ENCODE assay signal across 1 cellular context in the genomic region with DNA sequence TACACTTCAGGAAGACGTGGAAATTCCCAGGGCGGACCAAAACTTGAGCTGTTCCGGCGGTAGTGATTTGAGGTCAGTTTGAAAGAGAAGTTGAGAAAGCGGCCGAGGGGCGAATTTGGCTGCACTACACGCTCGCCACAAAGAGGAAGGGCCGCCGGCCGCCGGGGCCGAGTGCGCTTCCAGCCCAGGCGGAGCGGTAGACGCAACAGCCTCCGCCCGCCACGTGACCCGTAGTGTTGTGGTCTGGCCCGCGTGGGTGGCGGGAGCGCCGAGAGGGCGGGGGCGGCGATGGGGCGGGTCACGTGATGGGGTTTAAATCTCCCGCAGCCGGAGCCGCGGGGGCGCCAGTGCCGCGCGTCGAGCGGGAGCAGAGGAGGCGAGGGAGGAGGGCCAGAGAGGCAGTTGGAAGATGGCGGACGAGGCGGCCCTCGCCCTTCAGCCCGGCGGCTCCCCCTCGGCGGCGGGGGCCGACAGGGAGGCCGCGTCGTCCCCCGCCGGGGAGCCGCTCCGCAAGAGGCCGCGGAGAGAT.
TF ChIP-seq lines count a peak whose summit lies in the region.

SIRT1 (plus strand) TSS at position 344 of the 529 bp plus-strand sequence; CDS start at position 410, 66 bp downstream.

TF ChIP-seq in WTC11, 78 proteins besides CTCF, POLR2A, EP300 and RAD21 (continued from another document and continues in another):
- TF ChIP-seq ARID4B (CRISPR knock-in tag; IDR thresholded peaks at IDR 0.05; ENCODE audit: borderline replicate concordance), result peak; percentile 61; the same call in 1 of the 2 replicates
- TF ChIP-seq, protein P1, sequence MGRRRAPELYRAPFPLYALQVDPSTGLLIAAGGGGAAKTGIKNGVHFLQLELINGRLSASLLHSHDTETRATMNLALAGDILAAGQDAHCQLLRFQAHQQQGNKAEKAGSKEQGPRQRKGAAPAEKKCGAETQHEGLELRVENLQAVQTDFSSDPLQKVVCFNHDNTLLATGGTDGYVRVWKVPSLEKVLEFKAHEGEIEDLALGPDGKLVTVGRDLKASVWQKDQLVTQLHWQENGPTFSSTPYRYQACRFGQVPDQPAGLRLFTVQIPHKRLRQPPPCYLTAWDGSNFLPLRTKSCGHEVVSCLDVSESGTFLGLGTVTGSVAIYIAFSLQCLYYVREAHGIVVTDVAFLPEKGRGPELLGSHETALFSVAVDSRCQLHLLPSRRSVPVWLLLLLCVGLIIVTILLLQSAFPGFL (CRISPR knock-in tag; IDR thresholded peaks at IDR 0.05; ENCODE audit: borderline replicate concordance), result no peak
- TF ChIP-seq ZNF396 (CRISPR knock-in tag; IDR thresholded peaks at IDR 0.05; ENCODE audit: borderline replicate concordance), result no peak
- peak; percentile 80 for TF ChIP-seq FOXP4 (CRISPR knock-in tag; IDR thresholded peaks at IDR 0.05)
- peak; percentile 51; the same call in 1 of the 2 replicates for TF ChIP-seq FOXP1 (CRISPR knock-in tag; IDR thresholded peaks at IDR 0.05; ENCODE audit: borderline replicate concordance)
- no peak for TF ChIP-seq GTF2I (CRISPR knock-in tag; conservative IDR thresholded peaks at IDR 0.05)
- TF ChIP-seq, protein P2, sequence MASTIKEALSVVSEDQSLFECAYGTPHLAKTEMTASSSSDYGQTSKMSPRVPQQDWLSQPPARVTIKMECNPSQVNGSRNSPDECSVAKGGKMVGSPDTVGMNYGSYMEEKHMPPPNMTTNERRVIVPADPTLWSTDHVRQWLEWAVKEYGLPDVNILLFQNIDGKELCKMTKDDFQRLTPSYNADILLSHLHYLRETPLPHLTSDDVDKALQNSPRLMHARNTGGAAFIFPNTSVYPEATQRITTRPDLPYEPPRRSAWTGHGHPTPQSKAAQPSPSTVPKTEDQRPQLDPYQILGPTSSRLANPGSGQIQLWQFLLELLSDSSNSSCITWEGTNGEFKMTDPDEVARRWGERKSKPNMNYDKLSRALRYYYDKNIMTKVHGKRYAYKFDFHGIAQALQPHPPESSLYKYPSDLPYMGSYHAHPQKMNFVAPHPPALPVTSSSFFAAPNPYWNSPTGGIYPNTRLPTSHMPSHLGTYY (CRISPR knock-in tag; IDR thresholded peaks at IDR 0.05), result no peak
- no peak for TF ChIP-seq SMAD4 (CRISPR knock-in tag; IDR thresholded peaks at IDR 0.05)
- TF ChIP-seq ZNF317 (CRISPR knock-in tag; IDR thresholded peaks at IDR 0.05; ENCODE audit: borderline replicate concordance, low read depth), result no peak
- TF ChIP-seq CREM (CRISPR knock-in tag; IDR thresholded peaks at IDR 0.05), result 0 out of 2 replicates have a peak, but pooled peaks have one; percentile 45
- TF ChIP-seq CBFB (CRISPR knock-in tag; IDR thresholded peaks at IDR 0.05; ENCODE audit: low read depth), result peak; percentile 47; the same call in 1 of the 2 replicates
- no peak for TF ChIP-seq ZNF416 (CRISPR knock-in tag; IDR thresholded peaks at IDR 0.05)
- no peak for TF ChIP-seq RELA (CRISPR knock-in tag; IDR thresholded peaks at IDR 0.05; ENCODE audit: borderline replicate concordance)
- TF ChIP-seq GABPB1 (CRISPR knock-in tag; IDR thresholded peaks at IDR 0.05), result peak; percentile 90
- no peak for TF ChIP-seq ZNF219 (CRISPR knock-in tag; IDR thresholded peaks at IDR 0.05; ENCODE audit: borderline replicate concordance)
- no peak for TF ChIP-seq KAT7 (CRISPR knock-in tag; IDR thresholded peaks at IDR 0.05; ENCODE audit: borderline replicate concordance)
- TF ChIP-seq FOXK1 (CRISPR knock-in tag; IDR thresholded peaks at IDR 0.05), result peak; percentile 100
- TF ChIP-seq, protein P3, sequence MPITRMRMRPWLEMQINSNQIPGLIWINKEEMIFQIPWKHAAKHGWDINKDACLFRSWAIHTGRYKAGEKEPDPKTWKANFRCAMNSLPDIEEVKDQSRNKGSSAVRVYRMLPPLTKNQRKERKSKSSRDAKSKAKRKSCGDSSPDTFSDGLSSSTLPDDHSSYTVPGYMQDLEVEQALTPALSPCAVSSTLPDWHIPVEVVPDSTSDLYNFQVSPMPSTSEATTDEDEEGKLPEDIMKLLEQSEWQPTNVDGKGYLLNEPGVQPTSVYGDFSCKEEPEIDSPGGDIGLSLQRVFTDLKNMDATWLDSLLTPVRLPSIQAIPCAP (CRISPR knock-in tag; IDR thresholded peaks at IDR 0.05), result no peak
- no peak for TF ChIP-seq NFATC4 (CRISPR knock-in tag; IDR thresholded peaks at IDR 0.05)
- TF ChIP-seq, protein P4, sequence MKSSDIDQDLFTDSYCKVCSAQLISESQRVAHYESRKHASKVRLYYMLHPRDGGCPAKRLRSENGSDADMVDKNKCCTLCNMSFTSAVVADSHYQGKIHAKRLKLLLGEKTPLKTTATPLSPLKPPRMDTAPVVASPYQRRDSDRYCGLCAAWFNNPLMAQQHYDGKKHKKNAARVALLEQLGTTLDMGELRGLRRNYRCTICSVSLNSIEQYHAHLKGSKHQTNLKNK (CRISPR knock-in tag; IDR thresholded peaks at IDR 0.05), result no peak
- TF ChIP-seq GRHL2 (CRISPR knock-in tag; IDR thresholded peaks at IDR 0.05; ENCODE audit: insufficient replicate concordance, severe bottlenecking), result no peak
- TF ChIP-seq, protein P5, sequence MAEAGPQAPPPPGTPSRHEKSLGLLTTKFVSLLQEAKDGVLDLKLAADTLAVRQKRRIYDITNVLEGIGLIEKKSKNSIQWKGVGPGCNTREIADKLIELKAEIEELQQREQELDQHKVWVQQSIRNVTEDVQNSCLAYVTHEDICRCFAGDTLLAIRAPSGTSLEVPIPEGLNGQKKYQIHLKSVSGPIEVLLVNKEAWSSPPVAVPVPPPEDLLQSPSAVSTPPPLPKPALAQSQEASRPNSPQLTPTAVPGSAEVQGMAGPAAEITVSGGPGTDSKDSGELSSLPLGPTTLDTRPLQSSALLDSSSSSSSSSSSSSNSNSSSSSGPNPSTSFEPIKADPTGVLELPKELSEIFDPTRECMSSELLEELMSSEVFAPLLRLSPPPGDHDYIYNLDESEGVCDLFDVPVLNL (CRISPR knock-in tag; IDR thresholded peaks at IDR 0.05; ENCODE audit: borderline replicate concordance, low read depth), result no peak
- no peak for TF ChIP-seq SOX15 (CRISPR knock-in tag; IDR thresholded peaks at IDR 0.05)
- TF ChIP-seq, protein P6, sequence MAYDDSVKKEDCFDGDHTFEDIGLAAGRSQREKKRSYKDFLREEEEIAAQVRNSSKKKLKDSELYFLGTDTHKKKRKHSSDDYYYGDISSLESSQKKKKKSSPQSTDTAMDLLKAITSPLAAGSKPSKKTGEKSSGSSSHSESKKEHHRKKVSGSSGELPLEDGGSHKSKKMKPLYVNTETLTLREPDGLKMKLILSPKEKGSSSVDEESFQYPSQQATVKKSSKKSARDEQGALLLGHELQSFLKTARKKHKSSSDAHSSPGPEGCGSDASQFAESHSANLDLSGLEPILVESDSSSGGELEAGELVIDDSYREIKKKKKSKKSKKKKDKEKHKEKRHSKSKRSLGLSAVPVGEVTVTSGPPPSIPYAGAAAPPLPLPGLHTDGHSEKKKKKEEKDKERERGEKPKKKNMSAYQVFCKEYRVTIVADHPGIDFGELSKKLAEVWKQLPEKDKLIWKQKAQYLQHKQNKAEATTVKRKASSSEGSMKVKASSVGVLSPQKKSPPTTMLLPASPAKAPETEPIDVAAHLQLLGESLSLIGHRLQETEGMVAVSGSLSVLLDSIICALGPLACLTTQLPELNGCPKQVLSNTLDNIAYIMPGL (CRISPR knock-in tag; IDR thresholded peaks at IDR 0.05), result peak; percentile 67; the same call in 1 of the 2 replicates
- TF ChIP-seq ZNF425 (CRISPR knock-in tag; conservative IDR thresholded peaks at IDR 0.05), result no peak
- TF ChIP-seq ZNF423 (CRISPR knock-in tag; IDR thresholded peaks at IDR 0.05), result no peak
- peak; percentile 99 for TF ChIP-seq USF2 (CRISPR knock-in tag; IDR thresholded peaks at IDR 0.05)
- TF ChIP-seq OVOL2 (CRISPR knock-in tag; IDR thresholded peaks at IDR 0.05; ENCODE audit: borderline replicate concordance), result no peak
- no peak for TF ChIP-seq HMGA2 (CRISPR knock-in tag; IDR thresholded peaks at IDR 0.05)
- no peak for TF ChIP-seq MLX (CRISPR knock-in tag; IDR thresholded peaks at IDR 0.05)
- TF ChIP-seq NFYB (CRISPR knock-in tag; conservative IDR thresholded peaks at IDR 0.05; ENCODE audit: low read depth), result no peak
- TF ChIP-seq ATF1 (CRISPR knock-in tag; IDR thresholded peaks at IDR 0.05), result 0 out of 2 replicates have a peak, but pooled peaks have one; percentile 29
- no peak for TF ChIP-seq TCF7 (CRISPR knock-in tag; IDR thresholded peaks at IDR 0.05; ENCODE audit: low read depth)
- no peak for TF ChIP-seq TEAD4 (CRISPR knock-in tag; IDR thresholded peaks at IDR 0.05)
- TF ChIP-seq RORB (CRISPR knock-in tag; IDR thresholded peaks at IDR 0.05), result no peak
- TF ChIP-seq NR1H2 (CRISPR knock-in tag; IDR thresholded peaks at IDR 0.05), result no peak
- TF ChIP-seq, protein P7, sequence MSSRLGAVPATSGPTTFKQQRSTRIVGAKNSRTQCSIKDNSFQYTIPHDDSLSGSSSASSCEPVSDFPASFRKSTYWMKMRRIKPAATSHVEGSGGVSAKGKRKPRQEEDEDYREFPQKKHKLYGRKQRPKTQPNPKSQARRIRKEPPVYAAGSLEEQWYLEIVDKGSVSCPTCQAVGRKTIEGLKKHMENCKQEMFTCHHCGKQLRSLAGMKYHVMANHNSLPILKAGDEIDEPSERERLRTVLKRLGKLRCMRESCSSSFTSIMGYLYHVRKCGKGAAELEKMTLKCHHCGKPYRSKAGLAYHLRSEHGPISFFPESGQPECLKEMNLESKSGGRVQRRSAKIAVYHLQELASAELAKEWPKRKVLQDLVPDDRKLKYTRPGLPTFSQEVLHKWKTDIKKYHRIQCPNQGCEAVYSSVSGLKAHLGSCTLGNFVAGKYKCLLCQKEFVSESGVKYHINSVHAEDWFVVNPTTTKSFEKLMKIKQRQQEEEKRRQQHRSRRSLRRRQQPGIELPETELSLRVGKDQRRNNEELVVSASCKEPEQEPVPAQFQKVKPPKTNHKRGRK (CRISPR knock-in tag; IDR thresholded peaks at IDR 0.05; ENCODE audit: borderline replicate concordance), result no peak
